Comparison of ENCODE assay signal across 31 cellular contexts in genomic region chr9:17843236-17843635, GRCh38.
"Had no signal": no experiment of that assay in that cellular context is flagged by ENCODE, and none has a peak within 500 bp of the region (broad histone marks: within the 10 kb centered on the region; RNA-seq: fewer than 3 reads in every experiment).

No MANE protein-coding gene starts in this region.

- H3K27ac ChIP-seq: brain microvascular endothelial cell, coronary artery, dorsolateral prefrontal cortex, VCaP had no signal

- H3K4me3 ChIP-seq: coronary artery, dorsolateral prefrontal cortex had no signal

- ATAC-seq: activated CD4-positive, CD25-positive, alpha-beta regulatory T cell treated with anti-CD3 and anti-CD28 coated beads, Interleukin-2, amount 50 U/mL, for 24 hours; activated CD8-positive, alpha-beta T cell treated with anti-CD3 and anti-CD28 coated beads for 36 hours; activated T-cell treated with anti-CD3 and anti-CD28 coated beads, Interleukin-2, amount 50 U/mL, for 4 hours; activated T-helper 17 cell treated with anti-CD3 and anti-CD28 coated beads, Interleukin-2, amount 50 U/mL, for 72 hours; esophagus mucosa had no signal

- H3K36me3 Mint-ChIP-seq: activated naive CD8-positive, alpha-beta T cell had no signal

- FAIRE-seq: astrocyte, bronchial epithelial cell, frontal cortex had no signal

- H3K4me1 Mint-ChIP-seq: activated B cell treated with CpG ODN at 0.5 μM for 24 hours; activated T-helper 17 cell treated with anti-CD3 and anti-CD28 coated beads, Interleukin-2, amount 50 U/mL, for 72 hours; central memory CD8-positive, alpha-beta T cell had no signal

- H3K9me3 Mint-ChIP-seq: activated T-helper 17 cell treated with anti-CD3 and anti-CD28 coated beads, Interleukin-2, amount 50 U/mL, for 72 hours had no signal

- DNase-seq: activated B cell treated with CpG ODN at 0.5 μM for 24 hours; activated CD4-positive, alpha-beta T cell treated with anti-CD3 and anti-CD28 coated beads for 48 hours; activated CD4-positive, alpha-beta T cell treated with anti-CD3 and anti-CD28 coated beads, Interleukin-2, amount 50 U/mL, for 1 hour; activated CD4-positive, alpha-beta T cell treated with anti-CD3 and anti-CD28 coated beads, Interleukin-2, amount 50 U/mL, for 48 hours; activated CD8-positive, alpha-beta memory T cell treated with anti-CD3 and anti-CD28 coated beads for 24 hours; activated CD8-positive, alpha-beta T cell treated with anti-CD3 and anti-CD28 coated beads for 36 hours; activated effector memory CD4-positive, alpha-beta T cell treated with Interleukin-2 at 50 U/mL for 16 hours; activated gamma-delta T cell treated with Interleukin-2 at 50 U/mL for 16 hours; activated naive CD4-positive, alpha-beta T cell treated with anti-CD3 and anti-CD28 coated beads, Interleukin-2, amount 50 U/mL, for 16 hours; activated naive CD4-positive, alpha-beta T cell treated with Interleukin-2 at 50 U/mL for 16 hours; activated T-cell treated with anti-CD3 and anti-CD28 coated beads, Interleukin-2, amount 50 U/mL, for 4 hours; amniotic stem cell; anterior cingulate cortex; brain microvascular endothelial cell; dorsolateral prefrontal cortex; effector memory CD4-positive, alpha-beta T cell; endodermal cell; foreskin fibroblast; head of caudate nucleus; T-helper 2 cell had no signal

- H3K27me3 ChIP-seq: brain microvascular endothelial cell had no signal

- H3K27ac Mint-ChIP-seq: activated B cell treated with CpG ODN at 0.5 μM for 24 hours; activated CD8-positive, alpha-beta T cell treated with anti-CD3 and anti-CD28 coated beads for 36 hours; activated naive CD8-positive, alpha-beta T cell; activated T-helper 17 cell treated with anti-CD3 and anti-CD28 coated beads, Interleukin-2, amount 50 U/mL, for 72 hours; dendritic cell treated with granulocyte-macrophage colony-stimulating factor and Interleukin-4, amounts not matched to agents 40 ng/mL and 50 ng/mL, for 4 days; endodermal cell had no signal

- H3K4me3 Mint-ChIP-seq: activated B cell treated with CpG ODN at 0.5 μM for 24 hours; activated CD8-positive, alpha-beta T cell treated with anti-CD3 and anti-CD28 coated beads for 36 hours; activated naive CD8-positive, alpha-beta T cell; activated T-cell treated with anti-CD3 and anti-CD28 coated beads, Interleukin-2, amount 50 U/mL, for 4 hours; activated T-helper 17 cell treated with anti-CD3 and anti-CD28 coated beads, Interleukin-2, amount 50 U/mL, for 72 hours; central memory CD8-positive, alpha-beta T cell; dendritic cell treated with granulocyte-macrophage colony-stimulating factor and Interleukin-4, amounts not matched to agents 40 ng/mL and 50 ng/mL, for 4 days; endodermal cell had no signal

- H3K36me3 ChIP-seq: brain microvascular endothelial cell had no signal

- H3K27me3 Mint-ChIP-seq: activated B cell treated with CpG ODN at 0.5 μM for 24 hours; activated CD8-positive, alpha-beta T cell treated with anti-CD3 and anti-CD28 coated beads for 36 hours; activated T-helper 17 cell treated with anti-CD3 and anti-CD28 coated beads, Interleukin-2, amount 50 U/mL, for 72 hours; central memory CD8-positive, alpha-beta T cell; dendritic cell treated with granulocyte-macrophage colony-stimulating factor and Interleukin-4, amounts not matched to agents 40 ng/mL and 50 ng/mL, for 4 days had no signal
